Comparison of ENCODE assay signal across 23 cellular contexts in genomic region chr3:182216311-182216970, GRCh38.
DNase-seq lines count a peak whose midpoint lies in the region; ATAC-seq, FAIRE-seq and TF ChIP-seq lines count a peak whose summit lies in the region.
"Had no signal": no experiment of that assay in that cellular context is flagged by ENCODE, and none has a peak within 500 bp of the region (broad histone marks: within the 10 kb centered on the region; RNA-seq: fewer than 3 reads in every experiment).

No MANE protein-coding gene starts in this region.

- intact Hi-C loops in upper lobe of right lung (cut with DNase I): loop anchor here (5.0 kb wide), 1 partner anchor 189 kb away; no protein-coding TSS in a partner anchor

- WGBS in endodermal cell (ENCODE audit: insufficient coverage in 1 of 2, insufficient read length in 1 of 2), 2 experiments: 81 to 84% methylated on average over 3 to 4 of the region's 4 CpGs

- H3K4me3 ChIP-seq in BE2C (ENCODE audit: low read depth, low read length) (no peak overlapping the region), endodermal cell (ENCODE audit: low read length) (peak overlapping the region; percentile 25), upper lobe of right lung (no peak overlapping the region)
- H3K4me3 ChIP-seq: BLaER1 treated with 17β-estradiol and CSF1 and Interleukin-3, amounts not matched to agents 10 nM and 100 nM had no signal

- H3K27ac ChIP-seq in endodermal cell (ENCODE audit: low read depth, low read length) (no peak overlapping the region), upper lobe of right lung (no peak overlapping the region)
- H3K27ac ChIP-seq: BLaER1 treated with 17β-estradiol and CSF1 and Interleukin-3, amounts not matched to agents 10 nM and 100 nM; C4-2B had no signal

- no peak for TF ChIP-seq CTCF in BE2C (IDR thresholded peaks at IDR 0.05; ENCODE audit: low read depth, low read length)
- TF ChIP-seq CTCF in endodermal cell (conservative IDR thresholded peaks at IDR 0.05): no peak
- no peak for TF ChIP-seq CTCF in upper lobe of right lung (IDR thresholded peaks at IDR 0.05)

- H3K36me3 ChIP-seq in BE2C: no peaks in the 10 kb centered on the region
- no peaks in the 10 kb centered on the region for H3K36me3 ChIP-seq in endodermal cell (ENCODE audit: control insufficient read depth, insufficient read depth, low read length)
- H3K36me3 ChIP-seq in upper lobe of right lung: no peaks in the 10 kb centered on the region
- H3K36me3 ChIP-seq: BLaER1 treated with 17β-estradiol and CSF1 and Interleukin-3, amounts not matched to agents 10 nM and 100 nM had no signal

- no peaks in the 10 kb centered on the region for H3K9me3 Mint-ChIP-seq in endodermal cell
- H3K9me3 Mint-ChIP-seq: CD4-positive, alpha-beta T cell; CD8-positive, alpha-beta T cell had no signal

- no peak for TF ChIP-seq POLR2A in H54 (IDR thresholded peaks at IDR 0.05; ENCODE audit: low read depth, low read length)

- no peak overlapping the region for H3K9ac ChIP-seq in endodermal cell (ENCODE audit: extremely low read depth, low read length, poor library complexity, severe bottlenecking)
- H3K9ac ChIP-seq: BLaER1 treated with 17β-estradiol and CSF1 and Interleukin-3, amounts not matched to agents 10 nM and 100 nM had no signal

- DNase-seq in BE2C (peak; percentile 21), H54 (ENCODE audit: insufficient read length, low spot score) (no peak), NCI-H69 (lab: John Stamatoyannopoulos, UW) (peak; percentile 72), endodermal cell (no peak), upper lobe of right lung (no peak), dermis blood vessel endothelial cell (no peak), NCI-H2029 (lab: John Stamatoyannopoulos, UW) (no peak)
- DNase-seq: 8988T; ACHN; Caco-2; Calu3; CD4-positive, alpha-beta T cell; CD8-positive, alpha-beta T cell; DMS79 treated with DMSO at 0.1 percent for 48 hours; GF-D8 had no signal

- H3K4me1 ChIP-seq in BE2C (peaks cover 20% of the 10 kb centered on the region), endodermal cell (ENCODE audit: control insufficient read depth, insufficient read depth, low read length) (peaks cover 11% of the 10 kb centered on the region), upper lobe of right lung (no peaks in the 10 kb centered on the region)
- H3K4me1 ChIP-seq: BLaER1 treated with 17β-estradiol and CSF1 and Interleukin-3, amounts not matched to agents 10 nM and 100 nM had no signal

- H3K27ac Mint-ChIP-seq in endodermal cell: no peak overlapping the region
- H3K27ac Mint-ChIP-seq: CD4-positive, alpha-beta T cell; CD8-positive, alpha-beta T cell had no signal

- no peaks in the 10 kb centered on the region for H3K36me3 Mint-ChIP-seq in endodermal cell (ENCODE audit: low read depth)
- H3K36me3 Mint-ChIP-seq: CD8-positive, alpha-beta T cell had no signal

- H3K9me3 ChIP-seq in BE2C: no peaks in the 10 kb centered on the region
- H3K9me3 ChIP-seq in endodermal cell (ENCODE audit: control insufficient read depth, low read length): no peaks in the 10 kb centered on the region
- H3K9me3 ChIP-seq in upper lobe of right lung: no peaks in the 10 kb centered on the region
- H3K9me3 ChIP-seq: BLaER1 treated with 17β-estradiol and CSF1 and Interleukin-3, amounts not matched to agents 10 nM and 100 nM; Caco-2 had no signal

- H3K4me1 Mint-ChIP-seq in endodermal cell: peaks cover 30% of the 10 kb centered on the region

- ATAC-seq in upper lobe of right lung (no peak), GM21515 (IDR thresholded peaks at IDR 0.05; ENCODE audit: unreplicated experiment) (no peak)
- ATAC-seq: CD8-positive, alpha-beta T cell had no signal

- H3K4me3 Mint-ChIP-seq in endodermal cell: no peak overlapping the region
- H3K4me3 Mint-ChIP-seq: CD4-positive, alpha-beta T cell; CD8-positive, alpha-beta T cell had no signal

- H3K27me3 ChIP-seq in BE2C (no peaks in the 10 kb centered on the region), endodermal cell (ENCODE audit: control insufficient read depth, insufficient read depth, low read length, poor library complexity, severe bottlenecking) (no peaks in the 10 kb centered on the region), upper lobe of right lung (no peaks in the 10 kb centered on the region)
- H3K27me3 ChIP-seq: BLaER1 treated with 17β-estradiol and CSF1 and Interleukin-3, amounts not matched to agents 10 nM and 100 nM had no signal

- peak; percentile 6 for FAIRE-seq in H54 (lab: Jason Lieb, UNC)
- FAIRE-seq: A204.1, D721Med, G401.6, GM12891, GM19239 had no signal

- H3K27me3 Mint-ChIP-seq in endodermal cell (ENCODE audit: insufficient read depth): peaks cover 21% of the 10 kb centered on the region
- H3K27me3 Mint-ChIP-seq: CD4-positive, alpha-beta T cell had no signal

Comparison
In these comparisons a context has a peak if more than half of its experiments do, and no peak if none do; other contexts are left out.
1. DNase-seq: peak in BE2C (single experiment) and NCI-H69 (single experiment); none in H54 (single experiment), endodermal cell (single experiment), upper lobe of right lung (single experiment), dermis blood vessel endothelial cell (single experiment) and NCI-H2029 (single experiment).